ENCODE assay signal across 8 cellular contexts in the genomic region with DNA sequence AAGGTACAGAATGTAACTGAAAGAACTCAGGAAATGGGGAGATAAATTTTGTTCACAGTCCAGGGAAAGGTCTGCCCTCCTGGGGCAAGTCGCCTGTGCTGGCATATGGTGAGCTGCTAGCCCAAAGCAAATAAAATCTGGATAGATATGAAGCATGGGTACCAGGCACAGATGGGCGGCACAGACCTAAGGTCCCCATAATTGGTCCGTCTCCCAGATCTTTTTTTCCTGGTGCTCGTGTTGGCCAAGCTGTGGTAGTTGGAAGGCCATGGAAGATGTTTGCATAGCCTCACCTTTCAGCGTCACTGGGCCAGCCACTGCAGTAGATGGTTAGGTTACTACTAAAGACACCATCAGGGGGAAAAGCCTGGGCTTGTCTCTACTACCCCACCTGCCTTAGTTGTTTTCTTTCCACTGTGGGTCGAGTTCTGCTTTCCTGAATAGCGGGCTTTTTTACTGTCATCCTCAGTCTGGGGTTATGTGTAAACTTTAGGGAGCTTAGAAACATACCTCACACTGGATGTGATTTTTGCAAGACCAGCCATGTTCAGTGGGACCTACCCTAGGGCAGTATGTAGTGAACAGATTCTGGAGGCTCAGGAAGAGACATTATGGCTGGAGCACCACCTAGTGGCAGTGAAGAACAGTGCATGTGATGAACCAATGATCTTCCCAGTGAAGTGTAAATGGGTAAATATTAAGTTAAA. TPM values are rescaled to one million over a fixed set of nuclear protein-coding genes. Genes with fewer than 3 reads are reported as not detected.
DNase-seq lines count a peak whose midpoint lies in the region; ATAC-seq and TF ChIP-seq lines count a peak whose summit lies in the region.

No MANE protein-coding gene starts in this region.

- H3K9me3 ChIP-seq in smooth muscle cell (replicated peaks; ENCODE audit: low read depth): no peaks in the 10 kb centered on the region

- peak overlapping the region; percentile 54 for H2AFZ ChIP-seq in smooth muscle cell (ENCODE audit: low read depth)

- H3K79me2 ChIP-seq in smooth muscle cell (ENCODE audit: low read depth): no peaks in the 10 kb centered on the region

- no peaks in the 10 kb centered on the region for H3K36me3 ChIP-seq in smooth muscle cell (ENCODE audit: low read depth)

- H3K27me3 ChIP-seq in smooth muscle cell (ENCODE audit: low read depth): no peaks in the 10 kb centered on the region

- no peaks in the 10 kb centered on the region for H3K4me1 ChIP-seq in smooth muscle cell (ENCODE audit: low read depth)

- in situ Hi-C loops in astrocyte of the cerebellum (cut with HindIII; ENCODE audit: low sequenced_read_pairs): no loop called here

- H3K9ac ChIP-seq in smooth muscle cell (ENCODE audit: low read depth): no peak overlapping the region

- ATAC-seq in HG02610 (IDR thresholded peaks at IDR 0.05; ENCODE audit: unreplicated experiment): peak; percentile 65

- no peaks in the 10 kb centered on the region for H4K20me1 ChIP-seq in smooth muscle cell (ENCODE audit: low read depth)

- H3F3A ChIP-seq in smooth muscle cell (ENCODE audit: low read depth): no peaks in the 10 kb centered on the region

- DNase-seq in NCI-H2081 (lab: John Stamatoyannopoulos, UW): peak; percentile 28 to 40
- no peak for DNase-seq in NCI-H2081 treated with DMSO at 0.1 percent for 48 hours (lab: John Stamatoyannopoulos, UW)
- DNase-seq in NCI-H1105 treated with DMSO at 0.1 percent for 48 hours (lab: John Stamatoyannopoulos, UW): peak; percentile 23
- peak; percentile 40 for DNase-seq in T1000 (lab: John Stamatoyannopoulos, UW)
- DNase-seq in astrocyte of the cerebellum (ENCODE audit: low read depth): peak; percentile 54
- DNase-seq in hepatic stellate cell (ENCODE audit: low spot score): peak; percentile 79
- DNase-seq in smooth muscle cell (lab: John Stamatoyannopoulos, UW; ENCODE audit: unreplicated experiment): no peak

- WGBS in smooth muscle cell (ENCODE audit: low lambda C conversion rate): 74% methylated on average over 7 of the region's 7 CpGs

- peak; percentile 91 for TF ChIP-seq CTCF in astrocyte of the cerebellum (IDR thresholded peaks at IDR 0.05; ENCODE audit: low read depth, low read length, missing control alignments)
- TF ChIP-seq CTCF in smooth muscle cell (IDR thresholded peaks at IDR 0.05; ENCODE audit: borderline replicate concordance, insufficient read depth, poor library complexity, severe bottlenecking): peak; percentile 97

- no peak overlapping the region for H3K4me2 ChIP-seq in smooth muscle cell

- H3K27ac ChIP-seq in smooth muscle cell (ENCODE audit: low read depth): no peak overlapping the region

- no peak overlapping the region for H3K4me3 ChIP-seq in astrocyte of the cerebellum (ENCODE audit: low read depth, low read length)
- H3K4me3 ChIP-seq in smooth muscle cell: no peak overlapping the region

RNA-seq across cellular contexts. Expression of a gene that starts 24.2 kb away (rescaled TPM):
- 50.8 and 81.2 TPM in 2 replicates for total RNA-seq in smooth muscle cell
- 87.7 and 95.7 TPM in 2 replicates for polyA plus RNA-seq in smooth muscle cell

Comparison
In these comparisons a context has a peak if more than half of its experiments do, and no peak if none do; other contexts are left out.
1. DNase-seq: peak in NCI-H2081 (2 of 2), NCI-H1105 treated with DMSO at 0.1 percent for 48 hours (single experiment), T1000 (single experiment), astrocyte of the cerebellum (single experiment) and hepatic stellate cell (single experiment); none in NCI-H2081 treated with DMSO at 0.1 percent for 48 hours (single experiment) and smooth muscle cell (single experiment).